8 cellular contexts compared by ENCODE assay signal in genomic region chr1:84478876-84479868, GRCh38. TPM values are rescaled to one million over a fixed set of nuclear protein-coding genes. Genes with fewer than 3 reads are reported as not detected.
DNase-seq lines count a peak whose midpoint lies in the region; ATAC-seq and TF ChIP-seq lines count a peak whose summit lies in the region.

RPF1 (plus strand) TSS chr1:84479266; CDS start chr1:84479282, 16 bp downstream.

- H3K4me3 ChIP-seq in Peyer's patch: peak within 1 kb of the TSS; percentile 60 to 91 (median 72)

- no peaks in the 10 kb centered on the region for H3K9me3 ChIP-seq in Peyer's patch

- H3K27me3 ChIP-seq in Peyer's patch: no peaks in the 10 kb centered on the region

- TF ChIP-seq CTCF in Peyer's patch (IDR thresholded peaks at IDR 0.05): no peak

- DNase-seq in DMS79 (lab: John Stamatoyannopoulos, UW) (peak; percentile 56), KBM-7 (peak; percentile 88), Peyer's patch (peak; percentile 69 to 88 (median 83)), activated T-helper 1 cell treated with Interleukin-2 at 50 U/mL for 16 hours (ENCODE audit: low read depth) (peak; percentile 60), fibroblast of gingiva (ENCODE audit: low read depth) (peak; percentile 79), naive B cell (peak; percentile 79)
- peak; percentile 57 to 89 for DNase-seq in stimulated activated effector memory CD8-positive, alpha-beta T cell treated with anti-CD3 and anti-CD28 coated beads, Interleukin-12 subunit alpha, Interleukin-12 subunit beta, amount 100 ng/mL, for 72 hours (ENCODE audit: low spot score in 2 of 2)

- peaks cover 23 to 29% (median 27%) of the 10 kb centered on the region in 3 donors for H3K27me3 Mint-ChIP-seq in naive B cell

- H3K27ac ChIP-seq in Peyer's patch: peak within 1 kb of the TSS; percentile 74 to 92 (median 84)

- H3K4me1 Mint-ChIP-seq in naive B cell: peaks cover 33 to 39% (median 38%) of the 10 kb centered on the region in 3 donors
- peaks cover 35% of the 10 kb centered on the region for H3K4me1 Mint-ChIP-seq in stimulated activated effector memory CD8-positive, alpha-beta T cell treated with anti-CD3 and anti-CD28 coated beads, Interleukin-12 subunit alpha, Interleukin-12 subunit beta, amount 100 ng/mL, for 72 hours

- H3K4me3 Mint-ChIP-seq in naive B cell: peak within 1 kb of the TSS; percentile 97 to 100 (median 99)
- H3K4me3 Mint-ChIP-seq in stimulated activated effector memory CD8-positive, alpha-beta T cell treated with anti-CD3 and anti-CD28 coated beads, Interleukin-12 subunit alpha, Interleukin-12 subunit beta, amount 100 ng/mL, for 72 hours: peak within 1 kb of the TSS; percentile 93

- peaks cover 0 to 20% (median 6%) of the 10 kb centered on the region in 4 donors for H3K4me1 ChIP-seq in Peyer's patch

- in situ Hi-C loops in KBM-7 (cut with MboI; ENCODE audit: low pct_unique_long_range_greater_than_20kb, low sequenced_read_pairs): no loop called here

- H3K27ac Mint-ChIP-seq in naive B cell: peak within 1 kb of the TSS; percentile 95 to 99 (median 98)
- peak within 1 kb of the TSS; percentile 97 for H3K27ac Mint-ChIP-seq in stimulated activated effector memory CD8-positive, alpha-beta T cell treated with anti-CD3 and anti-CD28 coated beads, Interleukin-12 subunit alpha, Interleukin-12 subunit beta, amount 100 ng/mL, for 72 hours

- H3K36me3 Mint-ChIP-seq in naive B cell: peaks cover 9 to 24% of the 10 kb centered on the region in 2 donors
- peaks cover 47% of the 10 kb centered on the region for H3K36me3 Mint-ChIP-seq in stimulated activated effector memory CD8-positive, alpha-beta T cell treated with anti-CD3 and anti-CD28 coated beads, Interleukin-12 subunit alpha, Interleukin-12 subunit beta, amount 100 ng/mL, for 72 hours

- peaks cover 0 to 11% (median 0%) of the 10 kb centered on the region in 3 donors for H3K36me3 ChIP-seq in Peyer's patch

- H3K9me3 Mint-ChIP-seq in naive B cell: peaks cover 5 to 22% (median 8%) of the 10 kb centered on the region in 7 donors
- H3K9me3 Mint-ChIP-seq in stimulated activated effector memory CD8-positive, alpha-beta T cell treated with anti-CD3 and anti-CD28 coated beads, Interleukin-12 subunit alpha, Interleukin-12 subunit beta, amount 100 ng/mL, for 72 hours: peaks cover 7% of the 10 kb centered on the region

- peak; percentile 97 for ATAC-seq in GM21717 (IDR thresholded peaks at IDR 0.05; ENCODE audit: unreplicated experiment)
- peak; percentile 95 to 96 for ATAC-seq in naive B cell (ENCODE audit: low read depth in 2 of 2)
- peak; percentile 97 for ATAC-seq in stimulated activated effector memory CD8-positive, alpha-beta T cell treated with anti-CD3 and anti-CD28 coated beads, Interleukin-12 subunit alpha, Interleukin-12 subunit beta, amount 100 ng/mL, for 72 hours

- TF ChIP-seq POLR2A in Peyer's patch (IDR thresholded peaks at IDR 0.05): peak; percentile 35 to 58

RNA-seq across cellular contexts. Expression of gene RPF1, which starts in this region (rescaled TPM):
- total RNA-seq in Peyer's patch: 10 to 100 TPM; 12.1 to 37.1 (median 18.4) TPM
- 100 to 1,000 TPM in 1 of 6 donors, 10 to 100 TPM in 5; 54.8 to 110 (median 60.0) TPM for polyA plus RNA-seq in naive B cell (ENCODE audit: low read depth in 6 of 6)

Comparison
In these comparisons a context has a peak if more than half of its experiments do, and no peak if none do; other contexts are left out.
1. Peak in every context shown above with its lines: DNase-seq, ATAC-seq, H3K4me3 ChIP-seq and H3K27ac ChIP-seq.